8 cellular contexts compared by ENCODE assay signal in the genomic region with DNA sequence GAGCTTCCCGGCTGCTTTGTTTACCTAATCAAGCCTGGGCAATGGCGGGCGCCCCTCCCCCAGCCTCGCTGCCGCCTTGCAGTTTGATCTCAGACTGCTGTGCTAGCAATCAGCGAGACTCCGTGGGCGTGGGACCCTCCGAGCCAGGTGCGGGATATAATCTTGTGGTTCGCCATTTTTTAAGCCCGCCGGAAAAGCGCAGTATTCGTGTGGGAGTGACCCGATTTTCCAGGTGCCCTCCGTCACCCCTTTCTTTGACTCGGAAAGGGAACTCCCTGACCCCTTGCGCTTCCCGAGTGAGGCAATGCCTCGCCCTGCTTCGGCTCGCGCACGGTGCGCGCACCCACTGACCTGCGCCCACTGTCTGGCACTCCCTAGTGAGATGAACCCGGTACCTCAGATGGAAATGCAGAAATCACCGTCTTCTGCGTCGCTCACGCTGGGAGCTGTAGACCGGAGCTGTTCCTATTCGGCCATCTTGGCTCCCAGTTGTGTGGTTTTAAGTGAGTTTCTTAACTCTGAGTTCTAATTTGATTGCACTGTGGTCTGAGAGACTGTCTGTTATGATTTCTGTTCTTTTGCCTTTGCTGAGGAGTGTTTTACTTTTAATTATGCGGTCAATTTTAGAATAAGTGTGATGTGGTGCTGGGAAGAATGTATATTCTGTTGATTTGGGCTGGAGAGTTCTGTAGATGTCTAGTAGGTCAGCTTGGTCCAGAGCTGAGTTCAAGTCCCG.
DNase-seq lines count a peak whose midpoint lies in the region; ATAC-seq and TF ChIP-seq lines count a peak whose summit lies in the region.
"Not testable (repeated sequence)": the region's sequence is repeated elsewhere in the genome, so short reads cannot be mapped to it uniquely, and the experiment has no call there.

No MANE protein-coding gene starts in this region.

- peak overlapping the region; percentile 84 for H2AFZ ChIP-seq in hepatocyte

- H3K4me3 Mint-ChIP-seq in T-cell = peak overlapping the region in 2 of 3 donors; percentile 7 to 31
- H3K4me3 Mint-ChIP-seq in activated CD8-positive, alpha-beta T cell treated with anti-CD3 and anti-CD28 coated beads, Interleukin-2, amount 10 ng/mL, durations not matched to agents 7 days and 5 days = peak overlapping the region; percentile 8
- peak overlapping the region; percentile 31 to 88 (median 82) for H3K4me3 Mint-ChIP-seq in brain
- peak overlapping the region; percentile 85 to 96 (median 95) for H3K4me3 Mint-ChIP-seq in nephron
- H3K4me3 Mint-ChIP-seq in stimulated activated effector memory CD8-positive, alpha-beta T cell treated with anti-CD3 and anti-CD28 coated beads, Interleukin-12 subunit alpha, Interleukin-12 subunit beta, amount 100 ng/mL, for 72 hours = peak overlapping the region; percentile 31

- ATAC-seq in T-cell (replicated peaks in 1 of 4); activated CD8-positive, alpha-beta T cell treated with anti-CD3 and anti-CD28 coated beads, Interleukin-2, amount 10 ng/mL, durations not matched to agents 7 days and 5 days; stimulated activated effector memory CD8-positive, alpha-beta T cell treated with anti-CD3 and anti-CD28 coated beads, Interleukin-12 subunit alpha, Interleukin-12 subunit beta, amount 100 ng/mL, for 72 hours: not testable (repeated sequence)

- not testable (repeated sequence) for H3K9me3 ChIP-seq in hepatocyte (ENCODE audit: low read depth)

- TF ChIP-seq RAD21 in Ishikawa (IDR thresholded peaks at IDR 0.05; ENCODE audit: low read depth) = not testable (repeated sequence)

- H3K27me3 ChIP-seq in hepatocyte = not testable (repeated sequence)

- H3K4me1 ChIP-seq in hepatocyte (ENCODE audit: insufficient read depth) = not testable (repeated sequence)

- peak; percentile 15 for DNase-seq in DMS53 treated with DMSO at 0.1 percent for 48 hours (lab: John Stamatoyannopoulos, UW; ENCODE audit: unreplicated experiment)
- DNase-seq in T-cell; activated CD8-positive, alpha-beta T cell treated with anti-CD3 and anti-CD28 coated beads, Interleukin-2, amount 10 ng/mL, durations not matched to agents 7 days and 5 days; hepatocyte (ENCODE audit: low spot score); stimulated activated effector memory CD8-positive, alpha-beta T cell treated with anti-CD3 and anti-CD28 coated beads, Interleukin-12 subunit alpha, Interleukin-12 subunit beta, amount 100 ng/mL, for 72 hours (ENCODE audit: low spot score in 2 of 2): not testable (repeated sequence)

- peak overlapping the region; percentile 74 for H3K4me2 ChIP-seq in hepatocyte

- H3K27ac Mint-ChIP-seq in T-cell; activated CD8-positive, alpha-beta T cell treated with anti-CD3 and anti-CD28 coated beads, Interleukin-2, amount 10 ng/mL, durations not matched to agents 7 days and 5 days; stimulated activated effector memory CD8-positive, alpha-beta T cell treated with anti-CD3 and anti-CD28 coated beads, Interleukin-12 subunit alpha, Interleukin-12 subunit beta, amount 100 ng/mL, for 72 hours: not testable (repeated sequence)
- H3K27ac Mint-ChIP-seq in brain (peak overlapping the region in 4 of 5 experiments; percentile 4 to 89 (median 68)), nephron (peak overlapping the region; percentile 93 to 96 (median 94))

- peak overlapping the region; percentile 83 for H3K27ac ChIP-seq in hepatocyte

- H3K9me3 Mint-ChIP-seq in T-cell; activated CD8-positive, alpha-beta T cell treated with anti-CD3 and anti-CD28 coated beads, Interleukin-2, amount 10 ng/mL, durations not matched to agents 7 days and 5 days (ENCODE audit: insufficient read depth); stimulated activated effector memory CD8-positive, alpha-beta T cell treated with anti-CD3 and anti-CD28 coated beads, Interleukin-12 subunit alpha, Interleukin-12 subunit beta, amount 100 ng/mL, for 72 hours: not testable (repeated sequence)
- peaks cover 18 to 33% (median 28%) of the 10 kb centered on the region in 5 experiments for H3K9me3 Mint-ChIP-seq in brain
- H3K9me3 Mint-ChIP-seq in nephron = peaks cover 31% of the 10 kb centered on the region

- not testable (repeated sequence) for H3K27me3 Mint-ChIP-seq in T-cell; activated CD8-positive, alpha-beta T cell treated with anti-CD3 and anti-CD28 coated beads, Interleukin-2, amount 10 ng/mL, durations not matched to agents 7 days and 5 days (ENCODE audit: low read depth); brain; nephron (ENCODE audit: low read depth)

- H3K4me1 Mint-ChIP-seq in T-cell; activated CD8-positive, alpha-beta T cell treated with anti-CD3 and anti-CD28 coated beads, Interleukin-2, amount 10 ng/mL, durations not matched to agents 7 days and 5 days (ENCODE audit: low read depth); brain; nephron; stimulated activated effector memory CD8-positive, alpha-beta T cell treated with anti-CD3 and anti-CD28 coated beads, Interleukin-12 subunit alpha, Interleukin-12 subunit beta, amount 100 ng/mL, for 72 hours: not testable (repeated sequence)

- not testable (repeated sequence) for H3K36me3 ChIP-seq in hepatocyte (replicated peaks; ENCODE audit: insufficient read depth, low read depth)

- not testable (repeated sequence) for H3K79me2 ChIP-seq in hepatocyte

- POLR2A ChIA-PET in T-cell (lab: Charles Lee) = interaction anchor here in 1 of 2 donors (0.7 kb wide), 1 partner anchor 222 kb away, joined by 4 read pairs; no protein-coding TSS in a partner anchor
- POLR2A ChIA-PET in activated CD8-positive, alpha-beta T cell treated with anti-CD3 and anti-CD28 coated beads, Interleukin-2, amount 10 ng/mL, durations not matched to agents 7 days and 5 days (lab: Charles Lee) = not testable (repeated sequence)

- CTCF ChIA-PET in T-cell (lab: Charles Lee); activated CD8-positive, alpha-beta T cell treated with anti-CD3 and anti-CD28 coated beads, Interleukin-2, amount 10 ng/mL, durations not matched to agents 7 days and 5 days (lab: Charles Lee): not testable (repeated sequence)

- not testable (repeated sequence) for H3K9me2 ChIP-seq in hepatocyte (replicated peaks; ENCODE audit: insufficient read depth)

- peak overlapping the region; percentile 44 for H3K4me3 ChIP-seq in hepatocyte

- not testable (repeated sequence) for TF ChIP-seq EP300 in Ishikawa (IDR thresholded peaks at IDR 0.05; ENCODE audit: borderline replicate concordance)

- WGBS in hepatocyte (ENCODE audit: low lambda C conversion rate, missing lambda C conversion rate) = 44% methylated on average over 15 of the region's 37 CpGs

- TF ChIP-seq CTCF in brain (conservative IDR thresholded peaks at IDR 0.05); hepatocyte (IDR thresholded peaks at IDR 0.05; ENCODE audit: poor library complexity); nephron (IDR thresholded peaks at IDR 0.05; ENCODE audit: unreplicated experiment in 3 of 3): not testable (repeated sequence)

- H4K20me1 ChIP-seq in hepatocyte (ENCODE audit: insufficient read depth, poor library complexity, severe bottlenecking) = not testable (repeated sequence)

- H3K36me3 Mint-ChIP-seq in T-cell; activated CD8-positive, alpha-beta T cell treated with anti-CD3 and anti-CD28 coated beads, Interleukin-2, amount 10 ng/mL, durations not matched to agents 7 days and 5 days (ENCODE audit: low read depth); stimulated activated effector memory CD8-positive, alpha-beta T cell treated with anti-CD3 and anti-CD28 coated beads, Interleukin-12 subunit alpha, Interleukin-12 subunit beta, amount 100 ng/mL, for 72 hours: not testable (repeated sequence)
- H3K36me3 Mint-ChIP-seq in brain = peaks cover 17% of the 10 kb centered on the region
- peaks cover 25% of the 10 kb centered on the region for H3K36me3 Mint-ChIP-seq in nephron (ENCODE audit: low read depth)

TF ChIP-seq in Ishikawa, 13 proteins besides CTCF, POLR2A, EP300 and RAD21:
- 0 out of 2 replicates have a peak, but pooled peaks have one; percentile 40 for TF ChIP-seq YY1 (IDR thresholded peaks at IDR 0.05; ENCODE audit: low read depth)

Comparison
In these comparisons a context has a peak if more than half of its experiments do, and no peak if none do; other contexts are left out.
1. H3K4me3 Mint-ChIP-seq: peak in every context shown above with its lines; median percentile 95 in nephron; 82 in brain; 31 in stimulated activated effector memory CD8-positive, alpha-beta T cell treated with anti-CD3 and anti-CD28 coated beads, Interleukin-12 subunit alpha, Interleukin-12 subunit beta, amount 100 ng/mL, for 72 hours; 19 in T-cell; 8 in activated CD8-positive, alpha-beta T cell treated with anti-CD3 and anti-CD28 coated beads, Interleukin-2, amount 10 ng/mL, durations not matched to agents 7 days and 5 days.